ENCODE assay signal across 8 cellular contexts in genomic region chr11:83241291-83241946, GRCh38.
DNase-seq lines count a peak whose midpoint lies in the region; ATAC-seq and FAIRE-seq lines count a peak whose summit lies in the region.

No MANE protein-coding gene starts in this region.

- peak; percentile 51 for DNase-seq in NCI-H2196 (lab: John Stamatoyannopoulos, UW; ENCODE audit: unreplicated experiment)
- DNase-seq in NCI-H2196 treated with DMSO at 0.1 percent for 48 hours (lab: John Stamatoyannopoulos, UW; ENCODE audit: unreplicated experiment): no peak
- DNase-seq in LoVo (ENCODE audit: low spot score): peak; percentile 64
- peak; percentile 20 for DNase-seq in germinal center (ENCODE audit: low spot score)
- DNase-seq in putamen (ENCODE audit: low spot score): peak; percentile 3

- ATAC-seq in GM21717 (IDR thresholded peaks at IDR 0.05; ENCODE audit: unreplicated experiment) (peak; percentile 78), GM21526 (IDR thresholded peaks at IDR 0.05; ENCODE audit: low FRiP score, unreplicated experiment) (no peak)

- peak; percentile 11 for FAIRE-seq in TTC549 (lab: Jason Lieb, UNC)
